1 cellular context compared by ENCODE assay signal in genomic region chr17:74987418-74987908, GRCh38.
TF ChIP-seq lines count a peak whose summit lies in the region.

Gene CDR2L, plus strand, starts transcription at chr17:74987632. Its CDS starts 412 bp downstream, at chr17:74988044.

TF ChIP-seq in HepG2, 621 proteins besides CTCF, POLR2A, EP300 and RAD21 (continued from another document):
- TF ChIP-seq MTERF4 (CRISPR knock-in tag; IDR thresholded peaks at IDR 0.05): no peak
